9 cellular contexts compared by ENCODE assay signal in genomic region chr17:16440354-16440753, GRCh38. TPM values are rescaled to one million over a fixed set of nuclear protein-coding genes. Genes with fewer than 3 reads are reported as not detected.
DNase-seq lines count a peak whose midpoint lies in the region; TF ChIP-seq lines count a peak whose summit lies in the region.
"Not testable (repeated sequence)": the region's sequence is repeated elsewhere in the genome, so short reads cannot be mapped to it uniquely, and the experiment has no call there.
"Had no signal": no experiment of that assay in that cellular context is flagged by ENCODE, and none has a peak within 500 bp of the region (broad histone marks: within the 10 kb centered on the region; RNA-seq: fewer than 3 reads in every experiment).

No MANE protein-coding gene starts in this region.

- WGBS in mesendoderm (ENCODE audit: extremely low coverage, insufficient coverage, low lambda C conversion rate), result no CpG with 5 or more reads among the region's 5 CpGs
- 67% methylated on average over 5 of the region's 5 CpGs for WGBS in urinary bladder

- peak overlapping the region; percentile 85 for H3K4me3 Mint-ChIP-seq in Calu3 (ENCODE audit: low read depth, unreplicated experiment)
- peak overlapping the region; percentile 96 for H3K4me3 Mint-ChIP-seq in activated CD4-positive, alpha-beta memory T cell treated with anti-CD3 and anti-CD28 coated beads for 36 hours

- H2BK5ac ChIP-seq in mesendoderm (ENCODE audit: low read length), result peak overlapping the region; percentile 26

- CTCF ChIA-PET in Calu3 (lab: Charles Lee), result interaction anchor here (1.3 kb wide), 1 partner anchor 77 kb away, joined by 3 read pairs; no protein-coding TSS in a partner anchor
- CTCF ChIA-PET in activated CD4-positive, alpha-beta memory T cell treated with anti-CD3 and anti-CD28 coated beads for 36 hours (lab: Charles Lee), result interaction anchor here (1.1 to 3.8 kb wide), 4 partner anchors 12 to 81 kb away, joined by 3 to 21 read pairs (median 11); no protein-coding TSS in a partner anchor

- H3K36me3 ChIP-seq in MM.1S (replicated peaks; ENCODE audit: insufficient read depth, low read length) (peaks cover 20% of the 10 kb centered on the region), mesendoderm (ENCODE audit: control insufficient read depth, insufficient read depth, low read length) (peaks cover 23% of the 10 kb centered on the region), rectal smooth muscle tissue (ENCODE audit: control insufficient read depth, insufficient read depth, low read length) (peaks cover 20% of the 10 kb centered on the region)
- H3K36me3 ChIP-seq in breast epithelium; urinary bladder (ENCODE audit: insufficient read depth): not testable (repeated sequence)

- not testable (repeated sequence) for H4K8ac ChIP-seq in mesendoderm (ENCODE audit: low read depth, low read length)

- POLR2A ChIA-PET in activated CD4-positive, alpha-beta memory T cell treated with anti-CD3 and anti-CD28 coated beads for 36 hours (lab: Charles Lee), result interaction anchor here (1.1 to 4.8 kb wide), 5 partner anchors 11 to 59 kb away, joined by 3 to 61 read pairs (median 41); partner anchors contain the start of genes TRPV2 and UBB

- H3K4me2 ChIP-seq in MM.1S (ENCODE audit: low read depth, low read length) (peak overlapping the region; percentile 90), mesendoderm (ENCODE audit: low read length) (peak overlapping the region; percentile 78)

- H3K27ac ChIP-seq in MM.1S (ENCODE audit: low read length) (peak overlapping the region; percentile 75; the same call in 1 of the 2 replicates), breast epithelium (peak overlapping the region; percentile 86 to 91)
- not testable (repeated sequence) for H3K27ac ChIP-seq in mesendoderm (ENCODE audit: low read depth, low read length); rectal smooth muscle tissue (ENCODE audit: low read depth, low read length); urinary bladder (ENCODE audit: low read depth)

- H2BK15ac ChIP-seq in mesendoderm (replicated peaks; ENCODE audit: low read depth), result not testable (repeated sequence)

- H3K9me3 ChIP-seq in MM.1S (replicated peaks; ENCODE audit: insufficient read depth, low read length); breast epithelium: not testable (repeated sequence)

- H3K36me3 Mint-ChIP-seq in Calu3 (ENCODE audit: insufficient read depth, unreplicated experiment), result peaks cover 70% of the 10 kb centered on the region
- peaks cover 53% of the 10 kb centered on the region for H3K36me3 Mint-ChIP-seq in activated CD4-positive, alpha-beta memory T cell treated with anti-CD3 and anti-CD28 coated beads for 36 hours

- not testable (repeated sequence) for H3K18ac ChIP-seq in mesendoderm (ENCODE audit: low read length)

- not testable (repeated sequence) for H3K4ac ChIP-seq in mesendoderm (ENCODE audit: low read depth, low read length)

- peaks cover 51% of the 10 kb centered on the region for H3F3A ChIP-seq in MM.1S (ENCODE audit: insufficient read depth, low read length)

- not testable (repeated sequence) for H3K79me1 ChIP-seq in mesendoderm (ENCODE audit: low read length)

- peaks cover 21% of the 10 kb centered on the region for H4K20me1 ChIP-seq in MM.1S (ENCODE audit: insufficient read depth, low read length)

- H3K79me2 ChIP-seq in MM.1S (ENCODE audit: low read length) (peaks cover 59% of the 10 kb centered on the region), mesendoderm (ENCODE audit: control insufficient read depth, insufficient read depth, low read length) (peaks cover 21% of the 10 kb centered on the region)

- not testable (repeated sequence) for H3K27me3 Mint-ChIP-seq in Calu3 (ENCODE audit: unreplicated experiment); activated CD4-positive, alpha-beta memory T cell treated with anti-CD3 and anti-CD28 coated beads for 36 hours

- not testable (repeated sequence) for H2AK5ac ChIP-seq in mesendoderm (ENCODE audit: low read length)

- not testable (repeated sequence) for DNase-seq in Calu3; MM.1S; activated CD4-positive, alpha-beta memory T cell treated with anti-CD3 and anti-CD28 coated beads for 36 hours; breast epithelium (ENCODE audit: low spot score in 2 of 2); fibroblast of villous mesenchyme (ENCODE audit: low read depth); mesendoderm

- H3K9me3 Mint-ChIP-seq in Calu3 (ENCODE audit: low read depth, unreplicated experiment); activated CD4-positive, alpha-beta memory T cell treated with anti-CD3 and anti-CD28 coated beads for 36 hours: not testable (repeated sequence)

- intact Hi-C loops in Calu3 (cut with micrococcal nuclease; ENCODE audit: unreplicated experiment); activated CD4-positive, alpha-beta memory T cell treated with anti-CD3 and anti-CD28 coated beads for 36 hours (cut with micrococcal nuclease); breast epithelium (cut with DNase I; ENCODE audit: low total_unique reads): not testable (repeated sequence)

- TF ChIP-seq POLR2A in breast epithelium (IDR thresholded peaks at IDR 0.05), result not testable (repeated sequence)

- TF ChIP-seq CTCF in Calu3 (IDR thresholded peaks at IDR 0.05; ENCODE audit: unreplicated experiment); MM.1S (IDR thresholded peaks at IDR 0.05; ENCODE audit: low read length); breast epithelium (IDR thresholded peaks at IDR 0.05); fibroblast of villous mesenchyme (IDR thresholded peaks at IDR 0.05; ENCODE audit: insufficient read depth, low read depth, low read length): not testable (repeated sequence)

- H3K4me1 Mint-ChIP-seq in Calu3 (ENCODE audit: low read depth, unreplicated experiment), result peaks cover 19% of the 10 kb centered on the region
- peaks cover 49% of the 10 kb centered on the region for H3K4me1 Mint-ChIP-seq in activated CD4-positive, alpha-beta memory T cell treated with anti-CD3 and anti-CD28 coated beads for 36 hours (ENCODE audit: low read depth)

- H2BK120ac ChIP-seq in mesendoderm (ENCODE audit: low read depth, low read length), result not testable (repeated sequence)

- not testable (repeated sequence) for BruUV-seq in Calu3 (replicated peaks; lab: Mats Ljungman, UMichigan)

- not testable (repeated sequence) for H3K27me3 ChIP-seq in MM.1S (replicated peaks; ENCODE audit: insufficient read depth, low read length); breast epithelium; mesendoderm (ENCODE audit: insufficient read depth, low read length, poor library complexity); rectal smooth muscle tissue (ENCODE audit: control insufficient read depth, insufficient read depth, low read length)

- H3K9me2 ChIP-seq in MM.1S (replicated peaks; ENCODE audit: insufficient read depth, low read length), result not testable (repeated sequence)

- H3K4me3 ChIP-seq in MM.1S (ENCODE audit: low read length) (peak overlapping the region; percentile 97), breast epithelium (peak overlapping the region; percentile 87 to 92 (median 91)), fibroblast of villous mesenchyme (ENCODE audit: low read depth, low read length) (peak overlapping the region; percentile 91), mesendoderm (ENCODE audit: low read length) (peak overlapping the region; percentile 87), rectal smooth muscle tissue (ENCODE audit: low read length) (peak overlapping the region; percentile 77), urinary bladder (ENCODE audit: low read depth, low read length) (peak overlapping the region; percentile 88)

- H3K9ac ChIP-seq in MM.1S (ENCODE audit: low read length) (peak overlapping the region; percentile 97), mesendoderm (ENCODE audit: low read length) (peak overlapping the region; percentile 96)
- not testable (repeated sequence) for H3K9ac ChIP-seq in rectal smooth muscle tissue (ENCODE audit: low read length)

- peak overlapping the region; percentile 98 for H3K27ac Mint-ChIP-seq in Calu3 (ENCODE audit: unreplicated experiment)
- H3K27ac Mint-ChIP-seq in activated CD4-positive, alpha-beta memory T cell treated with anti-CD3 and anti-CD28 coated beads for 36 hours, result peak overlapping the region; percentile 97

- not testable (repeated sequence) for H2AFZ ChIP-seq in MM.1S (ENCODE audit: low read length)

- H3K56ac ChIP-seq in mesendoderm (ENCODE audit: low read length), result peak overlapping the region; percentile 97

- not testable (repeated sequence) for H4K5ac ChIP-seq in mesendoderm (ENCODE audit: low read length)

- not testable (repeated sequence) for H3K4me1 ChIP-seq in MM.1S (ENCODE audit: low read length); breast epithelium; rectal smooth muscle tissue (ENCODE audit: control insufficient read depth, insufficient read depth, low read length); urinary bladder (ENCODE audit: insufficient read depth)
- peaks cover 12% of the 10 kb centered on the region for H3K4me1 ChIP-seq in mesendoderm (ENCODE audit: control insufficient read depth, low read depth, low read length)

- H3K23ac ChIP-seq in mesendoderm (ENCODE audit: low read length), result not testable (repeated sequence)

RNA-seq across cellular contexts. Expression of gene TRPV2, which starts 25.0 kb away (rescaled TPM):
- total RNA-seq in Calu3 (2022) (0.87 and 1.0 TPM in 2 replicates), breast epithelium (10 to 100 TPM in 2 of 3 donors, 1 to 10 TPM in 1; 6.6 to 14.2 (median 11.3) TPM), fibroblast of villous mesenchyme (53.5 and 106 TPM in 2 replicates), urinary bladder (6.8 TPM)
- 10 to 100 TPM; 46.0 to 50.6 TPM for total RNA-seq in activated CD4-positive, alpha-beta memory T cell treated with anti-CD3 and anti-CD28 coated beads for 36 hours
- 1.3 TPM for polyA plus RNA-seq in mesendoderm (2013, experiment 1 of 2)
- polyA plus RNA-seq in mesendoderm (2013, experiment 2 of 2), result 1.9 TPM
- 15.4 TPM for polyA plus RNA-seq in urinary bladder
- total RNA-seq: HT-29 had no signal

RNA-seq across cellular contexts. Expression of gene LRRC75A, which starts 51.6 kb away (rescaled TPM):
- total RNA-seq in Calu3 (2022) (3.0 and 3.3 TPM in 2 replicates), breast epithelium (1 to 10 TPM; 1.5 to 3.3 (median 1.6) TPM), fibroblast of villous mesenchyme (0.32 and 2.6 TPM in 2 replicates), urinary bladder (5.7 TPM)
- 1 to 10 TPM; 1.2 to 1.4 TPM for total RNA-seq in activated CD4-positive, alpha-beta memory T cell treated with anti-CD3 and anti-CD28 coated beads for 36 hours
- 1.1 TPM for polyA plus RNA-seq in mesendoderm (2013, experiment 1 of 2)
- 1.3 TPM for polyA plus RNA-seq in mesendoderm (2013, experiment 2 of 2)
- polyA plus RNA-seq in urinary bladder, result 4.6 TPM

RNA-seq across cellular contexts. Expression of gene UBB, which starts 59.5 kb away (rescaled TPM):
- total RNA-seq in Calu3 (2022) (973 and 1,004 TPM in 2 replicates), breast epithelium (100 to 1,000 TPM; 735 to 835 (median 828) TPM), fibroblast of villous mesenchyme (1,346 and 1,383 TPM in 2 replicates), urinary bladder (1,468 TPM)
- 1,000 to 10,000 TPM; 1,695 to 1,771 TPM for total RNA-seq in activated CD4-positive, alpha-beta memory T cell treated with anti-CD3 and anti-CD28 coated beads for 36 hours
- 2,431 TPM for polyA plus RNA-seq in mesendoderm (2013, experiment 1 of 2)
- 2,399 TPM for polyA plus RNA-seq in mesendoderm (2013, experiment 2 of 2)
- 1,242 TPM for polyA plus RNA-seq in urinary bladder
